ENCODE assay signal across 1 cellular context in genomic region chr1:156622581-156623297, GRCh38.
TF ChIP-seq lines count a peak whose summit lies in the region.

No MANE protein-coding gene starts in this region.

TF ChIP-seq in HEK293, 187 proteins besides CTCF, POLR2A, EP300 and RAD21 (continued from another document and continues in another):
- TF ChIP-seq, protein P1, sequence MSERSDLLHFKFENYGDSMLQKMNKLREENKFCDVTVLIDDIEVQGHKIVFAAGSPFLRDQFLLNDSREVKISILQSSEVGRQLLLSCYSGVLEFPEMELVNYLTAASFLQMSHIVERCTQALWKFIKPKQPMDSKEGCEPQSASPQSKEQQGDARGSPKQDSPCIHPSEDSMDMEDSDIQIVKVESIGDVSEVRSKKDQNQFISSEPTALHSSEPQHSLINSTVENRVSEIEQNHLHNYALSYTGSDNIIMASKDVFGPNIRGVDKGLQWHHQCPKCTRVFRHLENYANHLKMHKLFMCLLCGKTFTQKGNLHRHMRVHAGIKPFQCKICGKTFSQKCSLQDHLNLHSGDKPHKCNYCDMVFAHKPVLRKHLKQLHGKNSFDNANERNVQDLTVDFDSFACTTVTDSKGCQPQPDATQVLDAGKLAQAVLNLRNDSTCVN (tag by site-specific recombination; optimal IDR thresholded peaks at IDR 0.05): no peak
- TF ChIP-seq ZNF560 (tag by site-specific recombination; IDR thresholded peaks at IDR 0.05; ENCODE audit: borderline replicate concordance): peak; percentile 98
- no peak for TF ChIP-seq ZBTB48 (tag by site-specific recombination; IDR thresholded peaks at IDR 0.05)
- TF ChIP-seq ZNF639 (tag by site-specific recombination; IDR thresholded peaks at IDR 0.05): peak; percentile 93
- peak; percentile 82; the same call in 1 of the 2 replicates for TF ChIP-seq MZF1 (tag by site-specific recombination; IDR thresholded peaks at IDR 0.05; ENCODE audit: borderline replicate concordance)
- TF ChIP-seq ZNF843 (tag by site-specific recombination; IDR thresholded peaks at IDR 0.05): no peak
- TF ChIP-seq ZNF266 (tag by site-specific recombination; IDR thresholded peaks at IDR 0.05; ENCODE audit: low read depth): peak; percentile 98
- TF ChIP-seq PRDM1 (tag by site-specific recombination; IDR thresholded peaks at IDR 0.05): no peak
- peak; percentile 98 for TF ChIP-seq ZNF514 (tag by site-specific recombination; IDR thresholded peaks at IDR 0.05)
- TF ChIP-seq REPIN1 (tag by site-specific recombination; IDR thresholded peaks at IDR 0.05; ENCODE audit: low read depth): peak; percentile 60; the same call in 1 of the 2 replicates
- peak; percentile 94 for TF ChIP-seq ZXDB (tag by site-specific recombination; IDR thresholded peaks at IDR 0.05)
- TF ChIP-seq, protein P2, sequence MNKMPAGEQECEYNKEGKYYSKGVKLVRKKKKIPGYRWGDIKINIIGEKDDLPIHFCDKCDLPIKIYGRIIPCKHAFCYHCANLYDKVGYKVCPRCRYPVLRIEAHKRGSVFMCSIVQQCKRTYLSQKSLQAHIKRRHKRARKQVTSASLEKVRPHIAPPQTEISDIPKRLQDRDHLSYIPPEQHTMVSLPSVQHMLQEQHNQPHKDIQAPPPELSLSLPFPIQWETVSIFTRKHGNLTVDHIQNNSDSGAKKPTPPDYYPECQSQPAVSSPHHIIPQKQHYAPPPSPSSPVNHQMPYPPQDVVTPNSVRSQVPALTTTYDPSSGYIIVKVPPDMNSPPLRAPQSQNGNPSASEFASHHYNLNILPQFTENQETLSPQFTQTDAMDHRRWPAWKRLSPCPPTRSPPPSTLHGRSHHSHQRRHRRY (tag by site-specific recombination; IDR thresholded peaks at IDR 0.05): no peak
- 0 out of 2 replicates have a peak, but pooled peaks have one; percentile 7 for TF ChIP-seq ZNF585B (tag by site-specific recombination; IDR thresholded peaks at IDR 0.05)
- peak; percentile 84; the same call in 1 of the 2 replicates for TF ChIP-seq ZNF791 (tag by site-specific recombination; IDR thresholded peaks at IDR 0.05)
- TF ChIP-seq, protein P3, sequence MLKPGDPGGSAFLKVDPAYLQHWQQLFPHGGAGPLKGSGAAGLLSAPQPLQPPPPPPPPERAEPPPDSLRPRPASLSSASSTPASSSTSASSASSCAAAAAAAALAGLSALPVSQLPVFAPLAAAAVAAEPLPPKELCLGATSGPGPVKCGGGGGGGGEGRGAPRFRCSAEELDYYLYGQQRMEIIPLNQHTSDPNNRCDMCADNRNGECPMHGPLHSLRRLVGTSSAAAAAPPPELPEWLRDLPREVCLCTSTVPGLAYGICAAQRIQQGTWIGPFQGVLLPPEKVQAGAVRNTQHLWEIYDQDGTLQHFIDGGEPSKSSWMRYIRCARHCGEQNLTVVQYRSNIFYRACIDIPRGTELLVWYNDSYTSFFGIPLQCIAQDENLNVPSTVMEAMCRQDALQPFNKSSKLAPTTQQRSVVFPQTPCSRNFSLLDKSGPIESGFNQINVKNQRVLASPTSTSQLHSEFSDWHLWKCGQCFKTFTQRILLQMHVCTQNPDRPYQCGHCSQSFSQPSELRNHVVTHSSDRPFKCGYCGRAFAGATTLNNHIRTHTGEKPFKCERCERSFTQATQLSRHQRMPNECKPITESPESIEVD (tag by site-specific recombination; IDR thresholded peaks at IDR 0.05): no peak
- TF ChIP-seq ZNF311 (tag by site-specific recombination; IDR thresholded peaks at IDR 0.05; ENCODE audit: borderline replicate concordance): no peak
- TF ChIP-seq ZNF830 (tag by site-specific recombination; IDR thresholded peaks at IDR 0.05; ENCODE audit: low read depth): no peak
- TF ChIP-seq, protein P4, sequence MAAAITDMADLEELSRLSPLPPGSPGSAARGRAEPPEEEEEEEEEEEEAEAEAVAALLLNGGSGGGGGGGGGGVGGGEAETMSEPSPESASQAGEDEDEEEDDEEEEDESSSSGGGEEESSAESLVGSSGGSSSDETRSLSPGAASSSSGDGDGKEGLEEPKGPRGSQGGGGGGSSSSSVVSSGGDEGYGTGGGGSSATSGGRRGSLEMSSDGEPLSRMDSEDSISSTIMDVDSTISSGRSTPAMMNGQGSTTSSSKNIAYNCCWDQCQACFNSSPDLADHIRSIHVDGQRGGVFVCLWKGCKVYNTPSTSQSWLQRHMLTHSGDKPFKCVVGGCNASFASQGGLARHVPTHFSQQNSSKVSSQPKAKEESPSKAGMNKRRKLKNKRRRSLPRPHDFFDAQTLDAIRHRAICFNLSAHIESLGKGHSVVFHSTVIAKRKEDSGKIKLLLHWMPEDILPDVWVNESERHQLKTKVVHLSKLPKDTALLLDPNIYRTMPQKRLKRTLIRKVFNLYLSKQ (tag by site-specific recombination; IDR thresholded peaks at IDR 0.05; ENCODE audit: borderline replicate concordance): peak; percentile 95; the same call in 1 of the 2 replicates
- TF ChIP-seq, protein P5, sequence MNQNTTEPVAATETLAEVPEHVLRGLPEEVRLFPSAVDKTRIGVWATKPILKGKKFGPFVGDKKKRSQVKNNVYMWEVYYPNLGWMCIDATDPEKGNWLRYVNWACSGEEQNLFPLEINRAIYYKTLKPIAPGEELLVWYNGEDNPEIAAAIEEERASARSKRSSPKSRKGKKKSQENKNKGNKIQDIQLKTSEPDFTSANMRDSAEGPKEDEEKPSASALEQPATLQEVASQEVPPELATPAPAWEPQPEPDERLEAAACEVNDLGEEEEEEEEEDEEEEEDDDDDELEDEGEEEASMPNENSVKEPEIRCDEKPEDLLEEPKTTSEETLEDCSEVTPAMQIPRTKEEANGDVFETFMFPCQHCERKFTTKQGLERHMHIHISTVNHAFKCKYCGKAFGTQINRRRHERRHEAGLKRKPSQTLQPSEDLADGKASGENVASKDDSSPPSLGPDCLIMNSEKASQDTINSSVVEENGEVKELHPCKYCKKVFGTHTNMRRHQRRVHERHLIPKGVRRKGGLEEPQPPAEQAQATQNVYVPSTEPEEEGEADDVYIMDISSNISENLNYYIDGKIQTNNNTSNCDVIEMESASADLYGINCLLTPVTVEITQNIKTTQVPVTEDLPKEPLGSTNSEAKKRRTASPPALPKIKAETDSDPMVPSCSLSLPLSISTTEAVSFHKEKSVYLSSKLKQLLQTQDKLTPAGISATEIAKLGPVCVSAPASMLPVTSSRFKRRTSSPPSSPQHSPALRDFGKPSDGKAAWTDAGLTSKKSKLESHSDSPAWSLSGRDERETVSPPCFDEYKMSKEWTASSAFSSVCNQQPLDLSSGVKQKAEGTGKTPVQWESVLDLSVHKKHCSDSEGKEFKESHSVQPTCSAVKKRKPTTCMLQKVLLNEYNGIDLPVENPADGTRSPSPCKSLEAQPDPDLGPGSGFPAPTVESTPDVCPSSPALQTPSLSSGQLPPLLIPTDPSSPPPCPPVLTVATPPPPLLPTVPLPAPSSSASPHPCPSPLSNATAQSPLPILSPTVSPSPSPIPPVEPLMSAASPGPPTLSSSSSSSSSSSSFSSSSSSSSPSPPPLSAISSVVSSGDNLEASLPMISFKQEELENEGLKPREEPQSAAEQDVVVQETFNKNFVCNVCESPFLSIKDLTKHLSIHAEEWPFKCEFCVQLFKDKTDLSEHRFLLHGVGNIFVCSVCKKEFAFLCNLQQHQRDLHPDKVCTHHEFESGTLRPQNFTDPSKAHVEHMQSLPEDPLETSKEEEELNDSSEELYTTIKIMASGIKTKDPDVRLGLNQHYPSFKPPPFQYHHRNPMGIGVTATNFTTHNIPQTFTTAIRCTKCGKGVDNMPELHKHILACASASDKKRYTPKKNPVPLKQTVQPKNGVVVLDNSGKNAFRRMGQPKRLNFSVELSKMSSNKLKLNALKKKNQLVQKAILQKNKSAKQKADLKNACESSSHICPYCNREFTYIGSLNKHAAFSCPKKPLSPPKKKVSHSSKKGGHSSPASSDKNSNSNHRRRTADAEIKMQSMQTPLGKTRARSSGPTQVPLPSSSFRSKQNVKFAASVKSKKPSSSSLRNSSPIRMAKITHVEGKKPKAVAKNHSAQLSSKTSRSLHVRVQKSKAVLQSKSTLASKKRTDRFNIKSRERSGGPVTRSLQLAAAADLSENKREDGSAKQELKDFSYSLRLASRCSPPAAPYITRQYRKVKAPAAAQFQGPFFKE (tag by site-specific recombination; IDR thresholded peaks at IDR 0.05; ENCODE audit: borderline replicate concordance): no peak
- TF ChIP-seq ZNF692 (tag by site-specific recombination; IDR thresholded peaks at IDR 0.05): peak; percentile 42; the same call in 1 of the 2 replicates
- no peak for TF ChIP-seq ZNF621 (tag by site-specific recombination; IDR thresholded peaks at IDR 0.05)
- 0 out of 2 replicates have a peak, but pooled peaks have one; percentile 20 for TF ChIP-seq ZEB2 (tag by site-specific recombination; IDR thresholded peaks at IDR 0.05)
- no peak for TF ChIP-seq ZNF488 (tag by site-specific recombination; IDR thresholded peaks at IDR 0.05)
- TF ChIP-seq ZNF416 (tag by site-specific recombination; IDR thresholded peaks at IDR 0.05): no peak
- TF ChIP-seq OVOL3 (tag by site-specific recombination; IDR thresholded peaks at IDR 0.05): peak; percentile 68; the same call in 1 of the 2 replicates
- peak; percentile 100 for TF ChIP-seq ZNF394 (tag by site-specific recombination; IDR thresholded peaks at IDR 0.05; ENCODE audit: borderline replicate concordance)
- TF ChIP-seq ZNF423 (tag by site-specific recombination; IDR thresholded peaks at IDR 0.05): no peak
- TF ChIP-seq ZNF140 (tag by site-specific recombination; IDR thresholded peaks at IDR 0.05): peak; percentile 97
- no peak for TF ChIP-seq BCL11B (tag by site-specific recombination; IDR thresholded peaks at IDR 0.05; ENCODE audit: low read depth)
- no peak for TF ChIP-seq SCRT1 (tag by site-specific recombination; IDR thresholded peaks at IDR 0.05; ENCODE audit: borderline replicate concordance)
- no peak for TF ChIP-seq ZSCAN30 (tag by site-specific recombination; IDR thresholded peaks at IDR 0.05)
- TF ChIP-seq ZNF768 (tag by site-specific recombination; IDR thresholded peaks at IDR 0.05): no peak
- no peak for TF ChIP-seq TRIM28 (IDR thresholded peaks at IDR 0.05; ENCODE audit: borderline replicate concordance, low read length)
- TF ChIP-seq ZNF114 (tag by site-specific recombination; IDR thresholded peaks at IDR 0.05): no peak
- TF ChIP-seq ZBTB20 (tag by site-specific recombination; IDR thresholded peaks at IDR 0.05): no peak
- peak; percentile 98 for TF ChIP-seq ZNF202 (tag by site-specific recombination; IDR thresholded peaks at IDR 0.05; ENCODE audit: borderline replicate concordance)
- peak; percentile 92 for TF ChIP-seq ZNF558 (tag by site-specific recombination; IDR thresholded peaks at IDR 0.05)
- TF ChIP-seq ZNF37A (tag by site-specific recombination; IDR thresholded peaks at IDR 0.05): no peak
- TF ChIP-seq GLIS1 (tag by site-specific recombination; IDR thresholded peaks at IDR 0.05): no peak
- no peak for TF ChIP-seq KLF8 (tag by site-specific recombination; IDR thresholded peaks at IDR 0.05)
- 0 out of 2 replicates have a peak, but pooled peaks have one; percentile 46 for TF ChIP-seq WT1 (tag by site-specific recombination; IDR thresholded peaks at IDR 0.05)
- peak; percentile 65; the same call in 1 of the 2 replicates for TF ChIP-seq MYNN (tag by site-specific recombination; IDR thresholded peaks at IDR 0.05; ENCODE audit: borderline replicate concordance)
- no peak for TF ChIP-seq ZNF335 (tag by site-specific recombination; conservative IDR thresholded peaks at IDR 0.05)
- no peak for TF ChIP-seq KLF9 (tag by site-specific recombination; IDR thresholded peaks at IDR 0.05; ENCODE audit: low read depth)
- peak; percentile 69 for TF ChIP-seq ZNF654 (tag by site-specific recombination; IDR thresholded peaks at IDR 0.05; ENCODE audit: low read depth)
- TF ChIP-seq ZNF707 (tag by site-specific recombination; IDR thresholded peaks at IDR 0.05): no peak
- TF ChIP-seq ZNF302 (tag by site-specific recombination; IDR thresholded peaks at IDR 0.05; ENCODE audit: low read depth): 0 out of 2 replicates have a peak, but pooled peaks have one; percentile 54
- no peak for TF ChIP-seq ZNF777 (tag by site-specific recombination; IDR thresholded peaks at IDR 0.05; ENCODE audit: borderline replicate concordance)
